ENCODE assay signal across 8 cellular contexts in the genomic region with DNA sequence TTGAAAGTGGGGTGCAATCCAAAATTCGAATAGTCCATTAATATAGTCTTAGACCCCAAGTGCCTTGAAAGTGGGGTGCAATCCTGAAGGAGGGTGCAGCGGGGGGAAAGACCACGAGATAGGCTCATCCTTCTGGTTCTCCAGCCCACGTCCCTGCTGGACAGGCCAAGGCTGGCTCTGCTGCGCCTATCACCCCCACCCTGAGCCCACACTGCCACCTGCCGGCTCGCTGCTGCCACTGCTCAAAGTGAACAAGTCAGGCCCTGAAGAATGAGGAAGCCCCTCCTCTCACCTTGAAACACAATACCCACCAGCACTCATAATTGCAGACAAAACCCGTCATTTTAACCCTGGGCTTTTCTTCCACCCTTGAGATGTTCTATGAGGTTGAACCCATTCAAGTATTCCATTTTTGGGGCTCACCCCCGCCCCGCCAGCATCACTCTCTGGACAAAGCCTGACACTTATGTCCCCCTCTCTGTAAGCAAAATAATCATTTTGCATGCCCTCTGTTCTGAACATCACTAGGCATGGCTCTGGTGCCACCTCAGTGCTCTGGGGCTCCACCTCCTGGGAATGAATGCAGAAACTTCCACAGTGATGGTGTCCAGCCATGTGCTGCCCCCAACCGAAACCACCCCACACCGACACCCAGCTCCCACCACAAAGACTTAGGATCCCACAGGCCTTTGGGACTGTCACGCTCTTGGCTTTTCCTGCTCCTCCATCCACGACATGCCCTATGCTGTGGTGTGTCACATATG. TPM values are rescaled to one million over a fixed set of nuclear protein-coding genes. Genes with fewer than 3 reads are reported as not detected.
DNase-seq lines count a peak whose midpoint lies in the region; ATAC-seq and TF ChIP-seq lines count a peak whose summit lies in the region.

No MANE protein-coding gene starts in this region.

- H3K27me3 Mint-ChIP-seq in CD4-positive, alpha-beta memory T cell = no peaks in the 10 kb centered on the region
- H3K27me3 Mint-ChIP-seq in osteocyte (ENCODE audit: unreplicated experiment) = no peaks in the 10 kb centered on the region

- H3K9me3 ChIP-seq in CD4-positive, alpha-beta memory T cell (ENCODE audit: control insufficient read depth in 1 of 2, low read length in 2 of 2) = no peaks in the 10 kb centered on the region
- no peaks in the 10 kb centered on the region for H3K9me3 ChIP-seq in tibial artery

- peak; percentile 74 for ATAC-seq in GM19395 (IDR thresholded peaks at IDR 0.05; ENCODE audit: unreplicated experiment)
- peak; percentile 52 for ATAC-seq in foreskin keratinocyte

- no peak overlapping the region for H3K4me3 Mint-ChIP-seq in CD4-positive, alpha-beta memory T cell
- H3K4me3 Mint-ChIP-seq in osteocyte (ENCODE audit: unreplicated experiment) = no peak overlapping the region

- TF ChIP-seq CTCF in foreskin keratinocyte (conservative IDR thresholded peaks at IDR 0.05) = peak; percentile 95
- TF ChIP-seq CTCF in osteocyte (IDR thresholded peaks at IDR 0.05) = peak; percentile 94
- TF ChIP-seq CTCF in tibial artery (IDR thresholded peaks at IDR 0.05) = peak; percentile 83 to 93

- H3K27ac Mint-ChIP-seq in CD4-positive, alpha-beta memory T cell = peak overlapping the region in 5 of 7 donors; percentile 27 to 68 (median 61)
- H3K27ac Mint-ChIP-seq in osteocyte (ENCODE audit: unreplicated experiment) = no peak overlapping the region

- POLR2A ChIA-PET in CD4-positive, alpha-beta memory T cell (lab: Charles Lee; ENCODE audit: partially characterized antibody) = interaction anchor here (1.0 kb wide), 1 partner anchor 68 kb away, joined by 3 read pairs; a partner anchor contains a TSS

- intact Hi-C loops in CD4-positive, alpha-beta memory T cell (cut with micrococcal nuclease) = loop anchor here (1.0 kb wide), 2 partner anchors 78 to 127 kb away; no protein-coding TSS in a partner anchor
- intact Hi-C loops in tibial artery (cut with DNase I; ENCODE audit: low total_unique reads) = loop anchor here (2.0 kb wide), 1 partner anchor 77 kb away; no protein-coding TSS in a partner anchor

- H3K27ac ChIP-seq in CD4-positive, alpha-beta memory T cell (ENCODE audit: low read depth, low read length) = no peak overlapping the region
- H3K27ac ChIP-seq in foreskin keratinocyte = no peak overlapping the region
- no peak overlapping the region for H3K27ac ChIP-seq in tibial artery

- no peaks in the 10 kb centered on the region for H3K36me3 Mint-ChIP-seq in CD4-positive, alpha-beta memory T cell
- no peaks in the 10 kb centered on the region for H3K36me3 Mint-ChIP-seq in osteocyte (ENCODE audit: unreplicated experiment)

- peak; percentile 60 to 69 (median 64) for DNase-seq in CD4-positive, alpha-beta memory T cell
- DNase-seq in KBM-7 = peak; percentile 85
- DNase-seq in SHP77 (lab: John Stamatoyannopoulos, UW) = peak; percentile 59 to 64
- DNase-seq in activated effector memory CD4-positive, alpha-beta T cell treated with Interleukin-2 at 50 U/mL for 16 hours = peak; percentile 54
- no peak for DNase-seq in foreskin keratinocyte
- peak; percentile 95 for DNase-seq in osteocyte (ENCODE audit: extremely low spot score, unreplicated experiment)
- DNase-seq in tibial artery = peak; percentile 76 to 85

- in situ Hi-C loops in KBM-7 (cut with MboI; ENCODE audit: low pct_unique_long_range_greater_than_20kb, low sequenced_read_pairs) = no loop called here

- CTCF ChIA-PET in CD4-positive, alpha-beta memory T cell (lab: Charles Lee; ENCODE audit: partially characterized antibody) = interaction anchor here (1.2 to 5.7 kb wide), 9 partner anchors 8 to 120 kb away, joined by 3 to 72 read pairs (median 6); a partner anchor contains a TSS

- no peak overlapping the region for H3K4me3 ChIP-seq in CD4-positive, alpha-beta memory T cell (ENCODE audit: low read length in 2 of 2)
- H3K4me3 ChIP-seq in tibial artery = no peak overlapping the region

- peaks cover 16% of the 10 kb centered on the region for H3K4me1 ChIP-seq in CD4-positive, alpha-beta memory T cell (ENCODE audit: insufficient read depth, low read length)
- H3K4me1 ChIP-seq in foreskin keratinocyte = peaks cover 6% of the 10 kb centered on the region
- H3K4me1 ChIP-seq in tibial artery = peaks cover 0 to 26% (median 22%) of the 10 kb centered on the region in 4 donors

- H3K27me3 ChIP-seq in CD4-positive, alpha-beta memory T cell (ENCODE audit: insufficient read depth, low read length) = no peaks in the 10 kb centered on the region
- H3K27me3 ChIP-seq in foreskin keratinocyte = no peaks in the 10 kb centered on the region
- no peaks in the 10 kb centered on the region for H3K27me3 ChIP-seq in tibial artery

- peaks cover 10 to 24% (median 13%) of the 10 kb centered on the region in 4 donors for H3K4me1 Mint-ChIP-seq in CD4-positive, alpha-beta memory T cell
- H3K4me1 Mint-ChIP-seq in osteocyte (ENCODE audit: unreplicated experiment) = peaks cover 26% of the 10 kb centered on the region

- no peaks in the 10 kb centered on the region for H3K36me3 ChIP-seq in CD4-positive, alpha-beta memory T cell (ENCODE audit: insufficient read depth, low read length)
- H3K36me3 ChIP-seq in tibial artery = no peaks in the 10 kb centered on the region

- H3K9me3 Mint-ChIP-seq in CD4-positive, alpha-beta memory T cell = no peaks in the 10 kb centered on the region
- no peaks in the 10 kb centered on the region for H3K9me3 Mint-ChIP-seq in osteocyte (ENCODE audit: unreplicated experiment)

RNA-seq across cellular contexts. Expression of a gene that starts 56.8 kb away (rescaled TPM):
- not detected for total RNA-seq in CD4-positive, alpha-beta memory T cell
- under 1 TPM in 1 of 2 donors, not detected in 1; 0.23 TPM for polyA plus RNA-seq in CD4-positive, alpha-beta memory T cell
- 0.10 and 0.14 TPM in 2 replicates for total RNA-seq in foreskin keratinocyte
- polyA plus RNA-seq in foreskin keratinocyte = 0.04 and 0.37 TPM in 2 replicates
- total RNA-seq in osteocyte = 0.39 and 0.97 TPM in 2 replicates

Comparison
In these comparisons a context has a peak if more than half of its experiments do, and no peak if none do; other contexts are left out.
1. DNase-seq: peak in CD4-positive, alpha-beta memory T cell (5 of 5), KBM-7 (single experiment), SHP77 (2 of 2), activated effector memory CD4-positive, alpha-beta T cell treated with Interleukin-2 at 50 U/mL for 16 hours (single experiment), osteocyte (single experiment) and tibial artery (2 of 2); none in foreskin keratinocyte (0 of 2).
2. Peak in every context shown above with its lines, with median percentiles within 50 percentile points of each other: CTCF ChIP-seq.